21 cellular contexts compared by ENCODE assay signal in the genomic region with DNA sequence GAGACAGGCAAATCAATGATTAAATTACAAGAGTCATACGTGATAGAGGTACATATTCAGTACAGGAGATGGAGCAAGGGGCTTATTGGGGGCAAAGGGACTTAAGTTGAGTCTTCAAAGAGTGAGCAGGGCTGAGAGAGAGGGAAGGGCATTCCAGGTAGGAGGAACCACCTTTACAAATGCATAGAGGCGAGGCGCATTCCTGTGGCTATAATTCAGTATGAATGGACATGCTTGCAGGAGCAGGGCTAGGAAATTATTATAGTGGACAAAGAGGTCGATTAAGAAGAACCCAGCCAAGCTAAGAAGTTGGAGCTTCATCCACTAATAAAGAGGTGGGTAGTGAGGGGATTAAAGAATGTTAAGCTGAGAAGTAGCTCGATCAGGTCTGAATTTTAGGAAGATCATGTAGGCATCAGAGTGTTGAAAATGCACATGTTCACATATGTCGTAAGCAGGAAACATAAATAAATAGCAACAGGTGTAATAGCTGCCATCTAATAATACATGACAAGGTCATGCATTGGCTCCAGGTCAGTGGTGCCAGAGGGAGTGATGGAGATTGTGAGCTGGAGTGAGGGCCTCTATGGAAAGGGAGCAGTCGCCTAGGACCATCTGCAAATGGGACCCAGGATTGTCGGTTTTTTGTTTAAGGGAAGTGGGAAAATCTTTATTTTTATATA.
"Had no signal": no experiment of that assay in that cellular context is flagged by ENCODE, and none has a peak within 500 bp of the region (broad histone marks: within the 10 kb centered on the region; RNA-seq: fewer than 3 reads in every experiment).

No MANE protein-coding gene starts in this region.

- H3K27ac ChIP-seq: coronary artery, heart left ventricle, ovary, right atrium auricular region, sigmoid colon, skin epidermis, stomach, thoracic aorta had no signal

- FAIRE-seq: endothelial cell of umbilical vein, frontal cortex, urothelium cell line had no signal

- H3K4me3 ChIP-seq: coronary artery, heart left ventricle, ovary, right atrium auricular region, sigmoid colon, skin epidermis, stomach, thoracic aorta had no signal

- H3K27me3 Mint-ChIP-seq: naive thymus-derived CD4-positive, alpha-beta T cell; stimulated activated naive B cell treated with anti-CD40 and anti-IgM and Interleukin-4, amounts not matched to agents 10 μg/mL and 1 μg/mL and 100 μg/mL, for 72 hours; type B pancreatic cell had no signal

- H3K9me3 Mint-ChIP-seq: endodermal cell; naive thymus-derived CD4-positive, alpha-beta T cell; neural crest cell; stimulated activated naive B cell treated with anti-CD40 and anti-IgM and Interleukin-4, amounts not matched to agents 10 μg/mL and 1 μg/mL and 100 μg/mL, for 72 hours; type B pancreatic cell had no signal

- H3K27me3 ChIP-seq: heart left ventricle, ovary, right atrium auricular region, sigmoid colon, stomach had no signal

- DNase-seq: effector CD4-positive, alpha-beta T cell; endodermal cell; heart left ventricle; hippocampal formation; naive thymus-derived CD4-positive, alpha-beta T cell; ovary; sigmoid colon; stimulated activated CD4-positive, alpha-beta T cell treated with anti-CD3 and anti-CD28 coated beads, Interleukin-2, amount 100 ng/mL, for 24 hours; stimulated activated CD4-positive, alpha-beta T cell treated with anti-CD3 and anti-CD28 coated beads, Interleukin-4, amount 100 ng/mL, for 4 hours; stimulated activated naive B cell treated with anti-CD40 and anti-IgM and Interleukin-4, amounts not matched to agents 10 μg/mL and 1 μg/mL and 100 μg/mL, for 72 hours; substantia nigra had no signal

- H3K9me3 ChIP-seq: heart left ventricle, ovary, right atrium auricular region, sigmoid colon, stomach, thoracic aorta had no signal

- H3K4me3 Mint-ChIP-seq: endodermal cell; naive thymus-derived CD4-positive, alpha-beta T cell; neural crest cell; stimulated activated naive B cell treated with anti-CD40 and anti-IgM and Interleukin-4, amounts not matched to agents 10 μg/mL and 1 μg/mL and 100 μg/mL, for 72 hours; type B pancreatic cell had no signal

- ATAC-seq: heart left ventricle; naive thymus-derived CD4-positive, alpha-beta T cell; stimulated activated naive B cell treated with anti-CD40 and anti-IgM and Interleukin-4, amounts not matched to agents 10 μg/mL and 1 μg/mL and 100 μg/mL, for 72 hours had no signal

- H3K4me1 ChIP-seq: heart left ventricle, right atrium auricular region, sigmoid colon, stomach had no signal

- H3K36me3 ChIP-seq: heart left ventricle, ovary, right atrium auricular region, sigmoid colon, stomach, thoracic aorta had no signal

- H3K36me3 Mint-ChIP-seq: naive thymus-derived CD4-positive, alpha-beta T cell; stimulated activated naive B cell treated with anti-CD40 and anti-IgM and Interleukin-4, amounts not matched to agents 10 μg/mL and 1 μg/mL and 100 μg/mL, for 72 hours; type B pancreatic cell had no signal

- H3K27ac Mint-ChIP-seq: endodermal cell; naive thymus-derived CD4-positive, alpha-beta T cell; stimulated activated naive B cell treated with anti-CD40 and anti-IgM and Interleukin-4, amounts not matched to agents 10 μg/mL and 1 μg/mL and 100 μg/mL, for 72 hours; type B pancreatic cell had no signal
